In the genomic region with DNA sequence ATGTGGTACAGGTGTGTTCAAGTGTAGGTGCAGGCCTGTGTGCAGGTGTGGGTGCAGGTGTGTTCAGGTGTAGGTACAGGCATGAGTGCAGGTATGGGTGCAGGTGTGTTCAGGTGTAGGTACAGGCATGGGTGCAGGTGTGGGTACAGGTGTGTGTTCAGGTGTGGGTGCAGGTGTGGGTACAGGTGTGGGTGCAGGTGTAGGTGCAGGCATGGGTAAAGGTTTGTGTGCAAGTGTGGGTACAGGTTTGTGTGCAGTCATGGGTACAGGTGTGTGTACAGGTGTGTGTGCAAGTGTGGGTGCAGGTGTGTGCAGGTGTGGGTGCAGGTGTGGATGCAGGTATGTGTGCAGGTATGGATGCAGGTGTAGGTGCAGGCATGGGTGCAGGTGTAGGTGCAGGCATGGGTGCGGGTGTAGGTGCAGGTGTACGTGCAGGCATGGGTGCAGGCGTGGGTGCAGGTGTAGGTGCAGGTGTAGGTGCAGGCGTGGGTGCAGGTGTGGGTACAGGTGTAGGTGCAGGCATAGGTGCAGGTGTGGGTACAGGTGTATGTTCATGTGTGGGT, we compare ENCODE assay signal across 17 cellular contexts.
A peak's percentile ranks its signal among the peaks of the same experiment; 100 is the strongest.
DNase-seq lines count a peak whose midpoint lies in the region; ATAC-seq and TF ChIP-seq lines count a peak whose summit lies in the region.
"Had no signal": no experiment of that assay in that cellular context is flagged by ENCODE, and none has a peak within 500 bp of the region (broad histone marks: within the 10 kb centered on the region; RNA-seq: fewer than 3 reads in every experiment).

No MANE protein-coding gene starts in this region.

- no peak overlapping the region for H3K9ac ChIP-seq in BLaER1 treated with 17β-estradiol and CSF1 and Interleukin-3, amounts not matched to agents 10 nM and 100 nM
- H3K9ac ChIP-seq in IMR-90 (ENCODE audit: low read depth, low read length), result no peak overlapping the region

- no peaks in the 10 kb centered on the region for H3K27me3 Mint-ChIP-seq in activated CD4-positive, alpha-beta T cell treated with anti-CD3 and anti-CD28 coated beads for 36 hours

- H3K4me1 ChIP-seq in BLaER1 treated with 17β-estradiol and CSF1 and Interleukin-3, amounts not matched to agents 10 nM and 100 nM, result peaks cover 53 to 89% (median 81%) of the 10 kb centered on the region in 10 experiments
- no peaks in the 10 kb centered on the region for H3K4me1 ChIP-seq in IMR-90 (ENCODE audit: control insufficient read depth, insufficient read depth, low read length)
- H3K4me1 ChIP-seq in BE2C, result peaks cover 7% of the 10 kb centered on the region

- no peaks in the 10 kb centered on the region for H3K9me3 ChIP-seq in BLaER1 treated with 17β-estradiol and CSF1 and Interleukin-3, amounts not matched to agents 10 nM and 100 nM (replicated peaks in 1 of 11)
- H3K9me3 ChIP-seq in IMR-90 (ENCODE audit: control insufficient read depth, insufficient read depth, low read length) (no peaks in the 10 kb centered on the region), BE2C (no peaks in the 10 kb centered on the region)

- no peak overlapping the region for H2BK15ac ChIP-seq in IMR-90 (ENCODE audit: low read depth, low read length)

- no peak overlapping the region for H3K23ac ChIP-seq in IMR-90 (ENCODE audit: low read depth, low read length)

- CTCF ChIA-PET in IMR-90 (lab: Yijun Ruan, JAX), result no interaction called here
- CTCF ChIA-PET in activated CD4-positive, alpha-beta T cell treated with anti-CD3 and anti-CD28 coated beads for 36 hours (lab: Charles Lee), result no interaction called here

- H2BK5ac ChIP-seq in IMR-90 (ENCODE audit: low read depth, low read length, poor library complexity, severe bottlenecking), result no peak overlapping the region

- no peaks in the 10 kb centered on the region for H3K36me3 Mint-ChIP-seq in activated CD4-positive, alpha-beta T cell treated with anti-CD3 and anti-CD28 coated beads for 36 hours (ENCODE audit: low read depth)

- no peak overlapping the region for H3K27ac Mint-ChIP-seq in activated CD4-positive, alpha-beta T cell treated with anti-CD3 and anti-CD28 coated beads for 36 hours
- H3K27ac Mint-ChIP-seq: CD4-positive, alpha-beta T cell had no signal

- H4K91ac ChIP-seq in IMR-90 (ENCODE audit: insufficient read depth, low read depth, low read length), result no peak overlapping the region

- ATAC-seq in IMR-90 (ENCODE audit: low read depth) (no peak), HG03565 (IDR thresholded peaks at IDR 0.05; ENCODE audit: unreplicated experiment) (no peak), HG03432 (IDR thresholded peaks at IDR 0.05; ENCODE audit: unreplicated experiment) (no peak)
- no peak for ATAC-seq in activated CD4-positive, alpha-beta T cell treated with anti-CD3 and anti-CD28 coated beads for 36 hours
- ATAC-seq: GM12878 had no signal

- no peak overlapping the region for H2BK120ac ChIP-seq in IMR-90 (ENCODE audit: low read depth, low read length)

- H4K8ac ChIP-seq in IMR-90 (ENCODE audit: low read depth in 2 of 2, low read length in 2 of 2), result no peak overlapping the region

- POLR2A ChIA-PET in IMR-90 (lab: Charles Lee; ENCODE audit: unreplicated experiment), result no interaction called here
- POLR2A ChIA-PET in activated CD4-positive, alpha-beta T cell treated with anti-CD3 and anti-CD28 coated beads for 36 hours (lab: Charles Lee), result no interaction called here

- H3K14ac ChIP-seq in IMR-90 (replicated peaks; ENCODE audit: low read depth, low read length), result no peak overlapping the region

- H2BK20ac ChIP-seq in IMR-90 (ENCODE audit: low read depth, low read length), result no peak overlapping the region

- H2AK9ac ChIP-seq in IMR-90 (replicated peaks; ENCODE audit: low read depth, low read length, poor library complexity), result no peak overlapping the region

- TF ChIP-seq POLR2A in IMR-90 (IDR thresholded peaks at IDR 0.05; ENCODE audit: low read depth, low read length), result no peak

- no peaks in the 10 kb centered on the region for H3K4me1 Mint-ChIP-seq in activated CD4-positive, alpha-beta T cell treated with anti-CD3 and anti-CD28 coated beads for 36 hours

- no peak overlapping the region for H3K4ac ChIP-seq in IMR-90 (ENCODE audit: low read depth, low read length)

- H3K4me3 ChIP-seq in BLaER1 treated with 17β-estradiol and CSF1 and Interleukin-3, amounts not matched to agents 10 nM and 100 nM, result no peak overlapping the region
- H3K4me3 ChIP-seq in IMR-90 (ENCODE audit: insufficient read depth, low read depth, low read length) (no peak overlapping the region), BE2C (ENCODE audit: low read depth, low read length) (no peak overlapping the region)
- H3K4me3 ChIP-seq: GM12878, SK-N-MC had no signal

- no peak overlapping the region for H3K27ac ChIP-seq in BLaER1 treated with 17β-estradiol and CSF1 and Interleukin-3, amounts not matched to agents 10 nM and 100 nM
- no peak overlapping the region for H3K27ac ChIP-seq in IMR-90 (ENCODE audit: insufficient read depth, low read length)
- H3K27ac ChIP-seq: SK-N-MC had no signal

- no peak for TF ChIP-seq RAD21 in IMR-90 (IDR thresholded peaks at IDR 0.05; ENCODE audit: low read length)

- in situ Hi-C loops in IMR-90 (cut with MboI; ENCODE audit: low sequenced_read_pairs), result no loop called here

- H3K9me3 Mint-ChIP-seq in activated CD4-positive, alpha-beta T cell treated with anti-CD3 and anti-CD28 coated beads for 36 hours (ENCODE audit: low read depth), result no peaks in the 10 kb centered on the region
- H3K9me3 Mint-ChIP-seq: CD4-positive, alpha-beta T cell had no signal

- 100% methylated on average over 2 of the region's 4 CpGs; no CpG with 5 or more reads in 1 of the 2 experiments for WGBS in IMR-90 (ENCODE audit: extremely low coverage in 2 of 2, insufficient read length in 1 of 2), 2 experiments

- peak overlapping the region; percentile 74 for H2AFZ ChIP-seq in IMR-90 (replicated peaks; ENCODE audit: low read length, poor library complexity)

- H3K4me3 Mint-ChIP-seq in activated CD4-positive, alpha-beta T cell treated with anti-CD3 and anti-CD28 coated beads for 36 hours, result no peak overlapping the region
- H3K4me3 Mint-ChIP-seq: CD4-positive, alpha-beta T cell had no signal

- H3K79me1 ChIP-seq in IMR-90 (ENCODE audit: low read depth in 1 of 2, low read length in 2 of 2), result peaks cover 6 to 10% of the 10 kb centered on the region in 2 experiments; a peak in 3 of 4 replicates

- no peak overlapping the region for H4K5ac ChIP-seq in IMR-90 (ENCODE audit: low read depth, low read length)

- no peaks in the 10 kb centered on the region for H3K27me3 ChIP-seq in BLaER1 treated with 17β-estradiol and CSF1 and Interleukin-3, amounts not matched to agents 10 nM and 100 nM
- H3K27me3 ChIP-seq in IMR-90 (ENCODE audit: control insufficient read depth, insufficient read depth, low read length) (no peaks in the 10 kb centered on the region), BE2C (no peaks in the 10 kb centered on the region)

- intact Hi-C loops in IMR-90 (cut with micrococcal nuclease), result no loop called here
- intact Hi-C loops in activated CD4-positive, alpha-beta T cell treated with anti-CD3 and anti-CD28 coated beads for 36 hours (cut with DNase I, micrococcal nuclease), result no loop called here

- dilution Hi-C loops in IMR-90 (cut with HindIII; ENCODE audit: low sequenced_read_pairs, unreplicated experiment), result no loop called here

- H3K56ac ChIP-seq in IMR-90 (ENCODE audit: extremely low read depth, insufficient read depth, low read length), result no peak overlapping the region

- TF ChIP-seq CTCF in IMR-90 (conservative IDR thresholded peaks at IDR 0.05; ENCODE audit: low read depth, low read length), result no peak
- no peak for TF ChIP-seq CTCF in BE2C (IDR thresholded peaks at IDR 0.05; ENCODE audit: low read depth, low read length)

- peaks cover 13% of the 10 kb centered on the region for H3K9me1 ChIP-seq in IMR-90 (ENCODE audit: insufficient read depth, low read length)

- peak overlapping the region in 10 of 11 experiments; percentile 19 to 94 (median 86); a peak in 20 of 22 replicates for H3K4me2 ChIP-seq in BLaER1 treated with 17β-estradiol and CSF1 and Interleukin-3, amounts not matched to agents 10 nM and 100 nM
- H3K4me2 ChIP-seq in IMR-90 (ENCODE audit: low read depth, low read length), result no peak overlapping the region

- BruUV-seq in IMR-90 (replicated peaks; lab: Mats Ljungman, UMichigan), result no TSS peak

- no peak overlapping the region for H3K18ac ChIP-seq in IMR-90 (ENCODE audit: low read depth, low read length)

- DNase-seq in IMR-90, result no peak
- DNase-seq in fibroblast of gingiva (ENCODE audit: low read depth), result peak; percentile 21
- peak; percentile 62 for DNase-seq in retina
- no peak for DNase-seq in activated CD4-positive, alpha-beta T cell treated with anti-CD3 and anti-CD28 coated beads for 36 hours
- DNase-seq in BE2C, result no peak
- DNase-seq: CD4-positive, alpha-beta T cell; DMS153; NCI-H1105; NCI-H2081 treated with DMSO at 0.1 percent for 48 hours; NCI-H510A; NCI-H774; Right ventricle myocardium superior had no signal

- H3K36me3 ChIP-seq in BLaER1 treated with 17β-estradiol and CSF1 and Interleukin-3, amounts not matched to agents 10 nM and 100 nM, result peaks cover 0 to 96% (median 10%) of the 10 kb centered on the region in 11 experiments; a peak in 13 of 22 replicates
- no peaks in the 10 kb centered on the region; the same call in none of the 2 replicates for H3K36me3 ChIP-seq in IMR-90 (ENCODE audit: control insufficient read depth, insufficient read depth, low read length)
- H3K36me3 ChIP-seq in BE2C, result no peaks in the 10 kb centered on the region

- H2AK5ac ChIP-seq in IMR-90 (ENCODE audit: low read depth, low read length), result no peak overlapping the region

- peaks cover 0 to 100% (median 95%) of the 10 kb centered on the region in 11 experiments; a peak in 20 of 22 replicates for H4K20me1 ChIP-seq in BLaER1 treated with 17β-estradiol and CSF1 and Interleukin-3, amounts not matched to agents 10 nM and 100 nM
- H4K20me1 ChIP-seq in IMR-90 (ENCODE audit: insufficient read depth, low read length), result peaks cover 26% of the 10 kb centered on the region

TF ChIP-seq in IMR-90, 13 proteins besides CTCF, POLR2A, EP300 and RAD21:
- TF ChIP-seq RFX5 (IDR thresholded peaks at IDR 0.05; ENCODE audit: low read depth, low read length), result no peak

Comparison
In these comparisons a context has a peak if more than half of its experiments do, and no peak if none do; other contexts are left out.
1. DNase-seq: peak in fibroblast of gingiva (single experiment) and retina (single experiment); none in IMR-90 (single experiment), activated CD4-positive, alpha-beta T cell treated with anti-CD3 and anti-CD28 coated beads for 36 hours (single experiment) and BE2C (single experiment).